ENCODE assay signal across 19 cellular contexts in the genomic region with DNA sequence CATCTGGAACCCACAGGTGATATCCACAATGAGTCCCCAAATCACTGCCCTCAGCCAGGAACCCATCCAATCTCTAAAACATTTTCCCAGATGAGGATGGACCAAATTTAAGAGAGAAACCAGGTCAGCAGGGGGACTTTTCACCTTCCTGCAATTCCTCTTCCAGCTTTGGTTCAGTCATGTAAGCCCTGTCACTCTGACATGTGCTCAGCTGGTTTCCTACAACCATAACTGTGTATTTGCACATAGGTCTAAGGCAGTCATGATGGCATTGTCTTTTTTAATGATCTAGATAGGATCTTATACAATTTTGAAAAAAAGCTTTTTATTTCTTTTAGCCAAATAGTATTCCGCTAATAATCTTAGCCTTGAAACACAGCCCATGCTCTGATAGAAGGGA. TPM values are rescaled to one million over a fixed set of nuclear protein-coding genes. Genes with fewer than 3 reads are reported as not detected.
DNase-seq lines count a peak whose midpoint lies in the region; TF ChIP-seq lines count a peak whose summit lies in the region.
"Had no signal": no experiment of that assay in that cellular context is flagged by ENCODE, and none has a peak within 500 bp of the region (broad histone marks: within the 10 kb centered on the region; RNA-seq: fewer than 3 reads in every experiment).

No MANE protein-coding gene starts in this region.

- no peaks in the 10 kb centered on the region for H3K27me3 ChIP-seq in endocrine pancreas (ENCODE audit: control insufficient read depth, insufficient read depth, low read length)
- H3K27me3 ChIP-seq in neuron (ENCODE audit: insufficient read depth, low read length): no peaks in the 10 kb centered on the region
- peaks cover 12% of the 10 kb centered on the region for H3K27me3 ChIP-seq in endodermal cell (ENCODE audit: control insufficient read depth, insufficient read depth, low read length, poor library complexity, severe bottlenecking)
- H3K27me3 ChIP-seq: BE2C had no signal

- H3K27me3 Mint-ChIP-seq in activated naive CD4-positive, alpha-beta T cell treated with anti-CD3 and anti-CD28 coated beads for 36 hours (ENCODE audit: low read depth): peaks cover 37% of the 10 kb centered on the region
- peaks cover 29% of the 10 kb centered on the region for H3K27me3 Mint-ChIP-seq in endodermal cell (ENCODE audit: insufficient read depth)

- no peaks in the 10 kb centered on the region for H3K9me3 Mint-ChIP-seq in activated naive CD4-positive, alpha-beta T cell treated with anti-CD3 and anti-CD28 coated beads for 36 hours
- H3K9me3 Mint-ChIP-seq in endodermal cell: no peaks in the 10 kb centered on the region

- peak overlapping the region; percentile 60 for H3K4me3 ChIP-seq in endocrine pancreas (ENCODE audit: control insufficient read depth, insufficient read depth, low read length)
- H3K4me3 ChIP-seq in neuron (ENCODE audit: low read length): peak overlapping the region; percentile 51
- no peak overlapping the region for H3K4me3 ChIP-seq in endodermal cell (ENCODE audit: low read length)
- H3K4me3 ChIP-seq: GM23248, K562, PC-9 had no signal

- no peak for TF ChIP-seq CTCF in endodermal cell (conservative IDR thresholded peaks at IDR 0.05)

- no peaks in the 10 kb centered on the region for H3K36me3 Mint-ChIP-seq in activated naive CD4-positive, alpha-beta T cell treated with anti-CD3 and anti-CD28 coated beads for 36 hours (ENCODE audit: low read depth)
- no peaks in the 10 kb centered on the region for H3K36me3 Mint-ChIP-seq in endodermal cell (ENCODE audit: low read depth)
- H3K36me3 Mint-ChIP-seq: CD4-positive, CD25-positive, alpha-beta regulatory T cell had no signal

- no peak overlapping the region for H3K27ac Mint-ChIP-seq in activated naive CD4-positive, alpha-beta T cell treated with anti-CD3 and anti-CD28 coated beads for 36 hours
- H3K27ac Mint-ChIP-seq in endodermal cell: no peak overlapping the region

- no peak overlapping the region for H2AFZ ChIP-seq in neuron (ENCODE audit: low read depth, low read length)
- H2AFZ ChIP-seq: GM23248, PC-9 had no signal

- H3K4me1 Mint-ChIP-seq in activated naive CD4-positive, alpha-beta T cell treated with anti-CD3 and anti-CD28 coated beads for 36 hours (ENCODE audit: low read depth): peaks cover 14% of the 10 kb centered on the region
- H3K4me1 Mint-ChIP-seq in endodermal cell: peaks cover 26% of the 10 kb centered on the region

- H3K27ac ChIP-seq in endodermal cell (ENCODE audit: low read depth, low read length): no peak overlapping the region
- H3K27ac ChIP-seq: GM23248, PC-9, RWPE1 had no signal

- DNase-seq in NCI-H82 (lab: John Stamatoyannopoulos, UW) (peak; percentile 23), NCI-H82 treated with DMSO at 0.1 percent for 48 hours (lab: John Stamatoyannopoulos, UW; ENCODE audit: unreplicated experiment) (no peak), NCI-H69 (lab: John Stamatoyannopoulos, UW) (peak; percentile 46), NCI-H1092 treated with DMSO at 0.1 percent for 48 hours (lab: John Stamatoyannopoulos, UW) (no peak), endodermal cell (no peak)
- DNase-seq in activated naive CD4-positive, alpha-beta T cell treated with anti-CD3 and anti-CD28 coated beads for 36 hours: no peak
- DNase-seq: BE2C; Caco-2; CD4-positive, CD25-positive, alpha-beta regulatory T cell; GM23248; HCEC 1CT; NCI-H187; NCI-H2171; NCI-H526; PC-9 had no signal

- no peaks in the 10 kb centered on the region for H3K36me3 ChIP-seq in endocrine pancreas (ENCODE audit: control insufficient read depth, insufficient read depth, low read length)
- H3K36me3 ChIP-seq in neuron (ENCODE audit: insufficient read depth, low read length): peaks cover 12% of the 10 kb centered on the region
- no peaks in the 10 kb centered on the region for H3K36me3 ChIP-seq in endodermal cell (ENCODE audit: control insufficient read depth, insufficient read depth, low read length)
- H3K36me3 ChIP-seq: BE2C had no signal

- CTCF ChIA-PET in activated naive CD4-positive, alpha-beta T cell treated with anti-CD3 and anti-CD28 coated beads for 36 hours (lab: Charles Lee): no interaction called here

- H3K9me3 ChIP-seq in endocrine pancreas (ENCODE audit: control insufficient read depth, low read length): no peaks in the 10 kb centered on the region
- no peaks in the 10 kb centered on the region for H3K9me3 ChIP-seq in neuron (ENCODE audit: low read length)
- H3K9me3 ChIP-seq in endodermal cell (ENCODE audit: control insufficient read depth, low read length): no peaks in the 10 kb centered on the region
- H3K9me3 ChIP-seq: BE2C, Caco-2 had no signal

- H3K4me3 Mint-ChIP-seq in activated naive CD4-positive, alpha-beta T cell treated with anti-CD3 and anti-CD28 coated beads for 36 hours: no peak overlapping the region
- no peak overlapping the region for H3K4me3 Mint-ChIP-seq in endodermal cell
- H3K4me3 Mint-ChIP-seq: CD4-positive, CD25-positive, alpha-beta regulatory T cell had no signal

- intact Hi-C loops in activated naive CD4-positive, alpha-beta T cell treated with anti-CD3 and anti-CD28 coated beads for 36 hours (cut with micrococcal nuclease): no loop called here

- H3K4me1 ChIP-seq in endocrine pancreas (ENCODE audit: control insufficient read depth, insufficient read depth, low read length) (peaks cover 39% of the 10 kb centered on the region), neuron (ENCODE audit: insufficient read depth, low read length) (peaks cover 50% of the 10 kb centered on the region), endodermal cell (ENCODE audit: control insufficient read depth, insufficient read depth, low read length) (no peaks in the 10 kb centered on the region)

- 100% methylated on average over 1 of the region's 1 CpG; no CpG with 5 or more reads in 1 of the 2 experiments for WGBS in endodermal cell (ENCODE audit: insufficient coverage in 1 of 2, insufficient read length in 1 of 2), 2 experiments

- H3K9ac ChIP-seq in endocrine pancreas (ENCODE audit: control insufficient read depth, insufficient read depth, low read length) (no peak overlapping the region), endodermal cell (ENCODE audit: extremely low read depth, low read length, poor library complexity, severe bottlenecking) (no peak overlapping the region)
- H3K9ac ChIP-seq: GM23248 had no signal

RNA-seq across cellular contexts. Expression of a gene that starts 6.5 kb away (rescaled TPM):
- not detected for total RNA-seq in activated naive CD4-positive, alpha-beta T cell treated with anti-CD3 and anti-CD28 coated beads for 36 hours
- total RNA-seq in endodermal cell: 10 to 100 TPM in 1 of 2 donors, 1 to 10 TPM in 1; 5.6 to 12.4 TPM
- 27.2 TPM for polyA plus RNA-seq in endodermal cell (2013, experiment 1 of 2)
- 28.9 TPM for polyA plus RNA-seq in endodermal cell (2013, experiment 2 of 2)
- total RNA-seq: CD4-positive, CD25-positive, alpha-beta regulatory T cell; GM23248; K562 had no signal
- polyA plus RNA-seq: CD4-positive, CD25-positive, alpha-beta regulatory T cell; GM23248; K562 had no signal

Comparison
In these comparisons a context has a peak if more than half of its experiments do, and no peak if none do; other contexts are left out.
1. DNase-seq: peak in NCI-H82 (single experiment) and NCI-H69 (single experiment); none in NCI-H82 treated with DMSO at 0.1 percent for 48 hours (single experiment), NCI-H1092 treated with DMSO at 0.1 percent for 48 hours (single experiment), activated naive CD4-positive, alpha-beta T cell treated with anti-CD3 and anti-CD28 coated beads for 36 hours (single experiment) and endodermal cell (single experiment).
2. RNA of a gene that starts 6.5 kb away (total RNA-seq): 5.6 to 12.4 TPM in endodermal cell; not detected in activated naive CD4-positive, alpha-beta T cell treated with anti-CD3 and anti-CD28 coated beads for 36 hours; every median in the first group is over 4 times any median in the second.